ENCODE assay signal across 23 cellular contexts in genomic region chr17:49635121-49635520, GRCh38. TPM values are rescaled to one million over a fixed set of nuclear protein-coding genes. Genes with fewer than 3 reads are reported as not detected.
A peak's percentile ranks its signal among the peaks of the same experiment; 100 is the strongest.
DNase-seq lines count a peak whose midpoint lies in the region; ATAC-seq and TF ChIP-seq lines count a peak whose summit lies in the region.
"Had no signal": no experiment of that assay in that cellular context is flagged by ENCODE, and none has a peak within 500 bp of the region (broad histone marks: within the 10 kb centered on the region; RNA-seq: fewer than 3 reads in every experiment).

No MANE protein-coding gene starts in this region.

- TF ChIP-seq EP300 in SK-N-SH (IDR thresholded peaks at IDR 0.05; ENCODE audit: borderline replicate concordance in 1 of 2, low read depth in 1 of 2, low read length in 1 of 2) (no peak), gastroesophageal sphincter (IDR thresholded peaks at IDR 0.05) (no peak), stomach (IDR thresholded peaks at IDR 0.05) (no peak), ovary (IDR thresholded peaks at IDR 0.05) (no peak)

- no peaks in the 10 kb centered on the region for H3K27me3 ChIP-seq in SK-N-SH (ENCODE audit: insufficient read depth)
- H3K27me3 ChIP-seq in gastroesophageal sphincter = no peaks in the 10 kb centered on the region
- no peaks in the 10 kb centered on the region for H3K27me3 ChIP-seq in stomach
- no peaks in the 10 kb centered on the region for H3K27me3 ChIP-seq in Karpas-422 (ENCODE audit: low read length)
- H3K27me3 ChIP-seq in ovary = no peaks in the 10 kb centered on the region

- H3K4me3 ChIP-seq in SK-N-SH (ENCODE audit: low read depth in 2 of 2, low read length in 1 of 2) = no peak overlapping the region
- no peak overlapping the region for H3K4me3 ChIP-seq in gastroesophageal sphincter
- no peak overlapping the region for H3K4me3 ChIP-seq in stomach
- no peak overlapping the region for H3K4me3 ChIP-seq in Karpas-422 (ENCODE audit: low read length)
- H3K4me3 ChIP-seq in ovary = no peak overlapping the region
- H3K4me3 ChIP-seq: lower lobe of right lung, PC-9 had no signal

- no peak for ATAC-seq in SK-N-SH treated with all-trans-retinoic acid at 6 μM for 48 hours
- ATAC-seq in WTC11 = no peak
- no peak for ATAC-seq in gastroesophageal sphincter
- no peak for ATAC-seq in GM19328 (IDR thresholded peaks at IDR 0.05; ENCODE audit: unreplicated experiment)
- ATAC-seq: lower lobe of right lung; stimulated activated memory B cell treated with anti-CD40 and anti-IgM and Interleukin-4, amounts not matched to agents 10 μg/mL and 1 μg/mL and 100 μg/mL, for 72 hours had no signal

- H3K36me3 Mint-ChIP-seq in WTC11 = peaks cover 12% of the 10 kb centered on the region

- no peak for TF ChIP-seq RAD21 in SK-N-SH (IDR thresholded peaks at IDR 0.05; ENCODE audit: low read length)

- H4K20me1 ChIP-seq in SK-N-SH (ENCODE audit: insufficient read depth) (no peaks in the 10 kb centered on the region), Karpas-422 (ENCODE audit: insufficient read depth, low read depth, low read length) (peaks cover 6% of the 10 kb centered on the region; the same call in 1 of the 2 replicates)

- CTCF ChIA-PET in SK-N-SH (lab: Yijun Ruan, JAX) (interaction anchor here (1.2 to 1.3 kb wide), 2 partner anchors 50 to 60 kb away, joined by 3 read pairs; no protein-coding TSS in a partner anchor), WTC11 (lab: Charles Lee) (interaction anchor here (0.7 to 1.2 kb wide), 4 partner anchors 12 to 268 kb away, joined by 3 to 4 read pairs (median 3); no protein-coding TSS in a partner anchor)

- POLR2A ChIA-PET in SK-N-SH (lab: Yijun Ruan, JAX) (interaction anchor here (0.6 kb wide), 1 partner anchor 45 kb away, joined by 3 read pairs; no protein-coding TSS in a partner anchor), WTC11 (lab: Charles Lee) (interaction anchor here (0.7 kb wide), 1 partner anchor 37 kb away, joined by 4 read pairs; no protein-coding TSS in a partner anchor)

- H3K27ac Mint-ChIP-seq in WTC11 = peak overlapping the region; percentile 45; the same call in 1 of the 2 replicates
- H3K27ac Mint-ChIP-seq: stimulated activated memory B cell treated with anti-CD40 and anti-IgM and Interleukin-4, amounts not matched to agents 10 μg/mL and 1 μg/mL and 100 μg/mL, for 72 hours; type B pancreatic cell had no signal

- H3F3A ChIP-seq in SK-N-SH (replicated peaks; ENCODE audit: insufficient read depth) = peaks cover 42% of the 10 kb centered on the region

- no peaks in the 10 kb centered on the region for H3K27me3 Mint-ChIP-seq in WTC11 (ENCODE audit: low read depth)
- H3K27me3 Mint-ChIP-seq: stimulated activated memory B cell treated with anti-CD40 and anti-IgM and Interleukin-4, amounts not matched to agents 10 μg/mL and 1 μg/mL and 100 μg/mL, for 72 hours; type B pancreatic cell had no signal

- no peak overlapping the region for H2AFZ ChIP-seq in SK-N-SH (ENCODE audit: low read depth)
- no peak overlapping the region for H2AFZ ChIP-seq in Karpas-422 (ENCODE audit: low read length)
- H2AFZ ChIP-seq: PC-9 had no signal

- H3K9me3 Mint-ChIP-seq in WTC11 = peaks cover 13% of the 10 kb centered on the region
- H3K9me3 Mint-ChIP-seq: stimulated activated memory B cell treated with anti-CD40 and anti-IgM and Interleukin-4, amounts not matched to agents 10 μg/mL and 1 μg/mL and 100 μg/mL, for 72 hours; type B pancreatic cell had no signal

- H3K4me1 ChIP-seq in SK-N-SH (ENCODE audit: control insufficient read depth in 1 of 2, insufficient read depth in 2 of 2, low read depth in 1 of 2, low read length in 1 of 2) = peaks cover 2 to 53% of the 10 kb centered on the region in 2 experiments
- H3K4me1 ChIP-seq in gastroesophageal sphincter = peaks cover 24 to 96% (median 35%) of the 10 kb centered on the region in 3 donors
- H3K4me1 ChIP-seq in stomach = peaks cover 20 to 99% (median 61%) of the 10 kb centered on the region in 4 donors
- H3K4me1 ChIP-seq in Karpas-422 (ENCODE audit: low read length) = peaks cover 39% of the 10 kb centered on the region
- peaks cover 10% of the 10 kb centered on the region for H3K4me1 ChIP-seq in ovary (ENCODE audit: insufficient read depth)

- H3K9ac ChIP-seq in SK-N-SH (peak overlapping the region; percentile 0; the same call in 1 of the 2 replicates), Karpas-422 (ENCODE audit: low read length) (no peak overlapping the region)

- WGBS in SK-N-SH (ENCODE audit: low lambda C conversion rate) = 74% methylated on average over 1 of the region's 1 CpG
- 0 to 13% methylated on average over 1 of the region's 1 CpG for WGBS in gastroesophageal sphincter (ENCODE audit: low coverage in 1 of 2), 2 donors
- 41 to 67% (median 55%) methylated on average over 1 of the region's 1 CpG for whole genome bisulfite sequencing in stomach, 5 donors
- 7 to 10% (median 7%) methylated on average over 1 of the region's 1 CpG for WGBS in ovary, 3 donors

- H3K4me2 ChIP-seq in SK-N-SH (peak overlapping the region; percentile 24; the same call in 1 of the 2 replicates), Karpas-422 (ENCODE audit: low read depth, low read length, poor library complexity, severe bottlenecking) (no peak overlapping the region)
- H3K4me2 ChIP-seq: PC-9 had no signal

- no peaks in the 10 kb centered on the region for H3K9me3 ChIP-seq in SK-N-SH
- no peaks in the 10 kb centered on the region for H3K9me3 ChIP-seq in gastroesophageal sphincter
- H3K9me3 ChIP-seq in stomach = no peaks in the 10 kb centered on the region
- H3K9me3 ChIP-seq in Karpas-422 (ENCODE audit: low read length) = no peaks in the 10 kb centered on the region
- H3K9me3 ChIP-seq in ovary = no peaks in the 10 kb centered on the region
- H3K9me3 ChIP-seq: lower lobe of right lung had no signal

- TF ChIP-seq CTCF in SK-N-SH (IDR thresholded peaks at IDR 0.05) (no peak), WTC11 (IDR thresholded peaks at IDR 0.05) (no peak), gastroesophageal sphincter (IDR thresholded peaks at IDR 0.05) (no peak), stomach (IDR thresholded peaks at IDR 0.05) (no peak), ovary (IDR thresholded peaks at IDR 0.05) (no peak)

- DNase-seq in SK-N-SH (no peak), WTC11 (ENCODE audit: low spot score) (no peak), stomach (no peak), Karpas-422 (no peak), ovary (no peak)
- DNase-seq: activated CD4-positive, alpha-beta T cell treated with anti-CD3 and anti-CD28 coated beads, Interleukin-2, amount 50 U/mL, for 4 hours; AML-193; aorta; DMS79; KBM-7; lower lobe of right lung; MV-4-11; NCI-H187; PC-9; WERI-Rb-1 had no signal

- no peak for TF ChIP-seq POLR2A in gastroesophageal sphincter (IDR thresholded peaks at IDR 0.05)
- no peak for TF ChIP-seq POLR2A in stomach (IDR thresholded peaks at IDR 0.05)
- no peak for TF ChIP-seq POLR2A in ovary (IDR thresholded peaks at IDR 0.05)

- peak overlapping the region in 1 of 2 experiments; percentile 53; a peak in 2 of 4 replicates for H3K27ac ChIP-seq in SK-N-SH (ENCODE audit: low read depth in 2 of 2, low read length in 1 of 2)
- peak overlapping the region; percentile 52 to 91 (median 84) for H3K27ac ChIP-seq in gastroesophageal sphincter
- peak overlapping the region in 3 of 5 donors; percentile 47 to 86 (median 48) for H3K27ac ChIP-seq in stomach
- H3K27ac ChIP-seq in Karpas-422 (ENCODE audit: low read length) = no peak overlapping the region
- H3K27ac ChIP-seq in ovary = peak overlapping the region in 1 of 2 donors; percentile 40
- H3K27ac ChIP-seq: 22Rv1, lower lobe of right lung, PC-9, WERI-Rb-1 had no signal

- intact Hi-C loops in stomach (cut with DNase I; ENCODE audit: low total_unique reads) = no loop called here
- intact Hi-C loops in ovary (cut with DNase I) = no loop called here

- H3K79me2 ChIP-seq in SK-N-SH (ENCODE audit: insufficient read depth) = peaks cover 78% of the 10 kb centered on the region
- H3K79me2 ChIP-seq in Karpas-422 (ENCODE audit: low read length) = peaks cover 99% of the 10 kb centered on the region

- H3K4me1 Mint-ChIP-seq in WTC11 = peaks cover 24% of the 10 kb centered on the region

- H3K36me3 ChIP-seq in SK-N-SH (replicated peaks in 1 of 2; ENCODE audit: control insufficient read depth in 1 of 2, insufficient read depth in 2 of 2, low read length in 1 of 2) (peaks cover 0 to 16% of the 10 kb centered on the region in 2 experiments), gastroesophageal sphincter (peaks cover 0 to 4% of the 10 kb centered on the region in 2 donors), stomach (peaks cover 0 to 9% (median 0%) of the 10 kb centered on the region in 4 donors), Karpas-422 (ENCODE audit: insufficient read depth, low read length) (peaks cover 10% of the 10 kb centered on the region; the same call in 1 of the 2 replicates), ovary (no peaks in the 10 kb centered on the region)
- H3K36me3 ChIP-seq: lower lobe of right lung had no signal

- H3K9me2 ChIP-seq in SK-N-SH = no peaks in the 10 kb centered on the region
- H3K9me2 ChIP-seq in Karpas-422 (replicated peaks; ENCODE audit: insufficient read depth, low read length) = no peaks in the 10 kb centered on the region

- H3K4me3 Mint-ChIP-seq in WTC11 = no peak overlapping the region
- H3K4me3 Mint-ChIP-seq: stimulated activated memory B cell treated with anti-CD40 and anti-IgM and Interleukin-4, amounts not matched to agents 10 μg/mL and 1 μg/mL and 100 μg/mL, for 72 hours; type B pancreatic cell had no signal

TF ChIP-seq in SK-N-SH treated with all-trans-retinoic acid at 6 μM for 48 hours, 23 proteins besides CTCF, POLR2A, EP300 and RAD21 (continues in another document):
- TF ChIP-seq ISL1 (CRISPR knock-in tag; IDR thresholded peaks at IDR 0.05) = no peak

RNA-seq across cellular contexts. Expression of gene SPOP, which starts 42.8 kb away (rescaled TPM):
- polyA plus RNA-seq in SK-N-SH (2012; rRNA removed) (43.5 and 54.0 TPM in 2 replicates), stomach (10 to 100 TPM; 23.3 to 42.0 (median 30.8) TPM), ovary (10 to 100 TPM; 44.5 to 75.4 TPM)
- 38.1 and 44.5 TPM in 2 replicates for polyA plus RNA-seq in SK-N-SH (2012; cell fraction: cytosol; rRNA removed)
- 67.4 and 68.6 TPM in 2 replicates for polyA plus RNA-seq in SK-N-SH (2012; cell fraction: nucleus; rRNA removed)
- total RNA-seq in WTC11 (2021) (19.2 to 32.4 TPM (median 22.4 TPM) in 3 replicates), gastroesophageal sphincter (100 to 1,000 TPM; 159 to 268 (median 176) TPM), stomach (100 to 1,000 TPM in 2 of 5 donors, 10 to 100 TPM in 3; 17.5 to 309 (median 49.2) TPM), ovary (10 to 100 TPM; 47.9 to 87.3 (median 76.1) TPM)
- total RNA-seq in Karpas-422 (2014; rRNA removed; shearing (Covaris generic); ENCODE audit: low replicate concordance) = 49.0 and 63.5 TPM in 2 replicates

RNA-seq across cellular contexts. Expression of gene NXPH3, which starts 59.5 kb away (rescaled TPM):
- polyA plus RNA-seq in SK-N-SH (2012; rRNA removed) (0.30 and 0.31 TPM in 2 replicates), stomach (1 to 10 TPM in 1 of 3 donors, under 1 TPM in 2; 0.50 to 2.6 (median 0.92) TPM), ovary (10 to 100 TPM in 1 of 2 donors, 1 to 10 TPM in 1; 7.1 to 16.6 TPM)
- 0.14 and 0.16 TPM in 2 replicates for polyA plus RNA-seq in SK-N-SH (2012; cell fraction: cytosol; rRNA removed)
- polyA plus RNA-seq in SK-N-SH (2012; cell fraction: nucleus; rRNA removed) = 0.25 and 0.34 TPM in 2 replicates
- total RNA-seq in WTC11 (2021) (2.3 to 3.4 TPM (median 2.4 TPM) in 3 replicates), gastroesophageal sphincter (10 to 100 TPM; 24.4 to 26.4 (median 25.0) TPM), stomach (10 to 100 TPM in 1 of 5 donors, 1 to 10 TPM in 2, not detected in 2; 1.0 to 10.7 (median 1.3) TPM), ovary (10 to 100 TPM in 4 of 7 donors, 1 to 10 TPM in 3; 1.2 to 26.0 (median 10.7) TPM)
- not detected in 2 replicates for total RNA-seq in Karpas-422 (2014; rRNA removed; shearing (Covaris generic); ENCODE audit: low replicate concordance)
- total RNA-seq: myocyte; PC-9; T-helper 2 cell treated with Interferon-gamma antibody and Interleukin-4, amounts not matched to agents 100 ng/mL and 5 ng/mL, for 36 hours had no signal
